ENCODE assay signal across 18 cellular contexts in the genomic region with DNA sequence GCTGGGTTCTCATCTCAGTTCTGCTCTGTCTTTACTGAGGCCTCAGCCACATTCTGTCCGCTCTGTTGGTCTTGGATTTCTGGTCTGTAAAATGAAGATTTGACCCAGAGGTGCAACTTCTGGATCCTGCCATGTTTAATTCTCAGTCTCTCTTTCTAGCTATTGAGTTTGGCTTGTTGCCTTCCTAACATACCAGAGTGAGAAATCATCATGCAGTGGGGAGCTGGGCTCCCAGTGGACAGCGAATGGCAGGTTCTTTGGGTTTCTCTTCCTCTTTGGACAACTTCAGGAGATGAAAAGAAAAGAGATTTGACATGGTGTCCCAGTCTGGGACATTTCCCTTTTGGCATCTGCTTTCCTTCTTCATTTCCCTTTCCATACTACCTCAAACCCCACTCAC.
A peak's percentile ranks its signal among the peaks of the same experiment; 100 is the strongest.
DNase-seq lines count a peak whose midpoint lies in the region; TF ChIP-seq lines count a peak whose summit lies in the region.
"Had no signal": no experiment of that assay in that cellular context is flagged by ENCODE, and none has a peak within 500 bp of the region (broad histone marks: within the 10 kb centered on the region; RNA-seq: fewer than 3 reads in every experiment).

No MANE protein-coding gene starts in this region.

- no peak for DNase-seq in Calu3
- peak; percentile 35 for DNase-seq in NCI-H226
- DNase-seq in choroid plexus epithelial cell (ENCODE audit: low read depth) = peak; percentile 81
- peak; percentile 46 to 69 for DNase-seq in lung microvascular endothelial cell (ENCODE audit: low read depth in 2 of 2)
- DNase-seq in stimulated activated CD4-positive, alpha-beta T cell treated with anti-CD3 and anti-CD28 coated beads, Interleukin-4, amount 100 ng/mL, for 1 hour = no peak
- DNase-seq in dermis blood vessel endothelial cell = no peak
- no peak for DNase-seq in NOMO-1 treated with dmso at 0.1 percent for 144 hours (lab: John Stamatoyannopoulos, UW; ENCODE audit: unreplicated experiment)
- DNase-seq in posterior cingulate gyrus = no peak
- DNase-seq: activated CD4-positive, alpha-beta T cell treated with anti-CD3 and anti-CD28 coated beads, Interleukin-2, amount 10 ng/mL, durations not matched to agents 24 days and 14 days; activated T-cell treated with anti-CD3 and anti-CD28 coated beads, Interleukin-2, amount 50 U/mL, for 24 hours; NCI-H2171 treated with DMSO at 0.1 percent for 48 hours; NK-92 treated with Interleukin-12 subunit alpha and Interleukin-12 subunit beta, amount 100 ng/mL, for 24 hours; SJCRH30; stimulated activated CD4-positive, alpha-beta T cell treated with anti-CD3 and anti-CD28 coated beads, Interleukin-4, amount 100 ng/mL, for 24 hours; T1000; thyroid gland had no signal

- CTCF ChIA-PET in Calu3 (lab: Charles Lee) = no interaction called here

- no TSS peak for BruUV-seq in Calu3 (replicated peaks; lab: Mats Ljungman, UMichigan)

- TF ChIP-seq CTCF in Calu3 (IDR thresholded peaks at IDR 0.05; ENCODE audit: unreplicated experiment) (no peak), choroid plexus epithelial cell (conservative IDR thresholded peaks at IDR 0.05; ENCODE audit: low read depth, low read length) (no peak)

- H3K4me3 ChIP-seq in choroid plexus epithelial cell (ENCODE audit: low read depth, low read length) = no peak overlapping the region
- H3K4me3 ChIP-seq: SJCRH30, thyroid gland had no signal

- no peaks in the 10 kb centered on the region for H3K36me3 Mint-ChIP-seq in Calu3 (ENCODE audit: insufficient read depth, unreplicated experiment)

- H3K4me3 Mint-ChIP-seq in Calu3 (ENCODE audit: low read depth, unreplicated experiment) = no peak overlapping the region
- H3K4me3 Mint-ChIP-seq: activated CD4-positive, alpha-beta T cell treated with anti-CD3 and anti-CD28 coated beads, Interleukin-2, amount 10 ng/mL, durations not matched to agents 24 days and 14 days; activated T-cell treated with anti-CD3 and anti-CD28 coated beads, Interleukin-2, amount 50 U/mL, for 24 hours; dendritic cell treated with granulocyte-macrophage colony-stimulating factor and Interleukin-4, amounts not matched to agents 40 ng/mL and 50 ng/mL, for 4 days; neural crest cell had no signal

- H3K9me3 Mint-ChIP-seq in Calu3 (ENCODE audit: low read depth, unreplicated experiment) = no peaks in the 10 kb centered on the region
- H3K9me3 Mint-ChIP-seq: activated CD4-positive, alpha-beta T cell treated with anti-CD3 and anti-CD28 coated beads, Interleukin-2, amount 10 ng/mL, durations not matched to agents 24 days and 14 days; activated T-cell treated with anti-CD3 and anti-CD28 coated beads, Interleukin-2, amount 50 U/mL, for 24 hours; dendritic cell treated with granulocyte-macrophage colony-stimulating factor and Interleukin-4, amounts not matched to agents 40 ng/mL and 50 ng/mL, for 4 days; neural crest cell had no signal

- intact Hi-C loops in Calu3 (cut with micrococcal nuclease; ENCODE audit: unreplicated experiment) = no loop called here
- intact Hi-C loops in posterior cingulate gyrus (cut with DNase I) = no loop called here

- peaks cover 9% of the 10 kb centered on the region for H3K4me1 Mint-ChIP-seq in Calu3 (ENCODE audit: low read depth, unreplicated experiment)
- H3K4me1 Mint-ChIP-seq: activated CD4-positive, alpha-beta T cell treated with anti-CD3 and anti-CD28 coated beads, Interleukin-2, amount 10 ng/mL, durations not matched to agents 24 days and 14 days; neural crest cell had no signal

- H3K27ac Mint-ChIP-seq in Calu3 (ENCODE audit: unreplicated experiment) = peak overlapping the region; percentile 27
- H3K27ac Mint-ChIP-seq: activated CD4-positive, alpha-beta T cell treated with anti-CD3 and anti-CD28 coated beads, Interleukin-2, amount 10 ng/mL, durations not matched to agents 24 days and 14 days; activated T-cell treated with anti-CD3 and anti-CD28 coated beads, Interleukin-2, amount 50 U/mL, for 24 hours; dendritic cell treated with granulocyte-macrophage colony-stimulating factor and Interleukin-4, amounts not matched to agents 40 ng/mL and 50 ng/mL, for 4 days had no signal

- H3K27me3 Mint-ChIP-seq in Calu3 (ENCODE audit: unreplicated experiment) = no peaks in the 10 kb centered on the region
- H3K27me3 Mint-ChIP-seq: activated CD4-positive, alpha-beta T cell treated with anti-CD3 and anti-CD28 coated beads, Interleukin-2, amount 10 ng/mL, durations not matched to agents 24 days and 14 days; activated T-cell treated with anti-CD3 and anti-CD28 coated beads, Interleukin-2, amount 50 U/mL, for 24 hours; dendritic cell treated with granulocyte-macrophage colony-stimulating factor and Interleukin-4, amounts not matched to agents 40 ng/mL and 50 ng/mL, for 4 days had no signal

Comparison
In these comparisons a context has a peak if more than half of its experiments do, and no peak if none do; other contexts are left out.
1. DNase-seq: peak in NCI-H226 (single experiment), choroid plexus epithelial cell (single experiment) and lung microvascular endothelial cell (2 of 2); none in Calu3 (single experiment), stimulated activated CD4-positive, alpha-beta T cell treated with anti-CD3 and anti-CD28 coated beads, Interleukin-4, amount 100 ng/mL, for 1 hour (single experiment), dermis blood vessel endothelial cell (single experiment), NOMO-1 treated with dmso at 0.1 percent for 144 hours (single experiment) and posterior cingulate gyrus (0 of 10).